8 cellular contexts compared by ENCODE assay signal in genomic region chr1:211830055-211830329, GRCh38. TPM values are rescaled to one million over a fixed set of nuclear protein-coding genes. Genes with fewer than 3 reads are reported as not detected.
DNase-seq lines count a peak whose midpoint lies in the region; ATAC-seq and TF ChIP-seq lines count a peak whose summit lies in the region.

No MANE protein-coding gene starts in this region.

- H3K27ac Mint-ChIP-seq in activated CD4-positive, alpha-beta memory T cell treated with anti-CD3 and anti-CD28 coated beads, Interleukin-2, amount 10 ng/mL, durations not matched to agents 7 days and 5 days = peak overlapping the region; percentile 66

- H3K9me3 ChIP-seq in right atrium auricular region = no peaks in the 10 kb centered on the region

- H3K4me3 Mint-ChIP-seq in activated CD4-positive, alpha-beta memory T cell treated with anti-CD3 and anti-CD28 coated beads, Interleukin-2, amount 10 ng/mL, durations not matched to agents 7 days and 5 days = peak overlapping the region; percentile 87

- H3K4me3 ChIP-seq in right atrium auricular region = peak overlapping the region; percentile 77 to 87
- peak overlapping the region; percentile 69 to 95 (median 89) for H3K4me3 ChIP-seq in skin epidermis

- CTCF ChIA-PET in activated CD4-positive, alpha-beta memory T cell treated with anti-CD3 and anti-CD28 coated beads, Interleukin-2, amount 10 ng/mL, durations not matched to agents 7 days and 5 days (lab: Charles Lee) = interaction anchor here (0.6 kb wide), 1 partner anchor 132 kb away, joined by 3 read pairs; no protein-coding TSS in a partner anchor

- H3K27me3 ChIP-seq in right atrium auricular region = no peaks in the 10 kb centered on the region

- peak; percentile 26 for ATAC-seq in HG03196 (IDR thresholded peaks at IDR 0.05; ENCODE audit: unreplicated experiment)

- H3K4me1 ChIP-seq in right atrium auricular region = peaks cover 0 to 31% of the 10 kb centered on the region in 2 donors

- no peak for TF ChIP-seq CTCF in right atrium auricular region (IDR thresholded peaks at IDR 0.05)

- no peaks in the 10 kb centered on the region for H3K27me3 Mint-ChIP-seq in activated CD4-positive, alpha-beta memory T cell treated with anti-CD3 and anti-CD28 coated beads, Interleukin-2, amount 10 ng/mL, durations not matched to agents 7 days and 5 days

- H3K27ac ChIP-seq in right atrium auricular region = peak overlapping the region; percentile 90 to 93
- peak overlapping the region; percentile 58 to 99 (median 91) for H3K27ac ChIP-seq in skin epidermis

- peaks cover 19% of the 10 kb centered on the region for H3K36me3 Mint-ChIP-seq in activated CD4-positive, alpha-beta memory T cell treated with anti-CD3 and anti-CD28 coated beads, Interleukin-2, amount 10 ng/mL, durations not matched to agents 7 days and 5 days (ENCODE audit: low read depth)

- POLR2A ChIA-PET in activated CD4-positive, alpha-beta memory T cell treated with anti-CD3 and anti-CD28 coated beads, Interleukin-2, amount 10 ng/mL, durations not matched to agents 7 days and 5 days (lab: Charles Lee) = no interaction called here

- DNase-seq in NCI-H1694 (lab: John Stamatoyannopoulos, UW) (peak; percentile 20), NCI-H1694 treated with DMSO at 0.1 percent for 48 hours (lab: John Stamatoyannopoulos, UW) (no peak), right atrium auricular region (ENCODE audit: low spot score) (no peak), SW 1271 (lab: John Stamatoyannopoulos, UW) (no peak), NOMO-1 treated with DMSO at 0.1 percent for 48 hours (lab: John Stamatoyannopoulos, UW; ENCODE audit: unreplicated experiment) (no peak)
- peak; percentile 39 for DNase-seq in activated CD4-positive, alpha-beta memory T cell treated with anti-CD3 and anti-CD28 coated beads, Interleukin-2, amount 10 ng/mL, durations not matched to agents 7 days and 5 days

- H3K36me3 ChIP-seq in right atrium auricular region = no peaks in the 10 kb centered on the region

- H3K4me1 Mint-ChIP-seq in activated CD4-positive, alpha-beta memory T cell treated with anti-CD3 and anti-CD28 coated beads, Interleukin-2, amount 10 ng/mL, durations not matched to agents 7 days and 5 days = peaks cover 65% of the 10 kb centered on the region

- H3K9me3 Mint-ChIP-seq in activated CD4-positive, alpha-beta memory T cell treated with anti-CD3 and anti-CD28 coated beads, Interleukin-2, amount 10 ng/mL, durations not matched to agents 7 days and 5 days = no peaks in the 10 kb centered on the region

RNA-seq across cellular contexts. Expression of gene LPGAT1, which starts 0.6 kb away (rescaled TPM):
- 10 to 100 TPM; 52.6 to 55.2 TPM for total RNA-seq in activated CD4-positive, alpha-beta memory T cell treated with anti-CD3 and anti-CD28 coated beads, Interleukin-2, amount 10 ng/mL, durations not matched to agents 7 days and 5 days
- total RNA-seq in right atrium auricular region = 10 to 100 TPM; 27.0 to 36.2 TPM

Comparison
In these comparisons a context has a peak if more than half of its experiments do, and no peak if none do; other contexts are left out.
1. DNase-seq: peak in NCI-H1694 (single experiment) and activated CD4-positive, alpha-beta memory T cell treated with anti-CD3 and anti-CD28 coated beads, Interleukin-2, amount 10 ng/mL, durations not matched to agents 7 days and 5 days (single experiment); none in NCI-H1694 treated with DMSO at 0.1 percent for 48 hours (single experiment), right atrium auricular region (single experiment), SW 1271 (0 of 2) and NOMO-1 treated with DMSO at 0.1 percent for 48 hours (single experiment).